8 cellular contexts compared by ENCODE assay signal in the genomic region with DNA sequence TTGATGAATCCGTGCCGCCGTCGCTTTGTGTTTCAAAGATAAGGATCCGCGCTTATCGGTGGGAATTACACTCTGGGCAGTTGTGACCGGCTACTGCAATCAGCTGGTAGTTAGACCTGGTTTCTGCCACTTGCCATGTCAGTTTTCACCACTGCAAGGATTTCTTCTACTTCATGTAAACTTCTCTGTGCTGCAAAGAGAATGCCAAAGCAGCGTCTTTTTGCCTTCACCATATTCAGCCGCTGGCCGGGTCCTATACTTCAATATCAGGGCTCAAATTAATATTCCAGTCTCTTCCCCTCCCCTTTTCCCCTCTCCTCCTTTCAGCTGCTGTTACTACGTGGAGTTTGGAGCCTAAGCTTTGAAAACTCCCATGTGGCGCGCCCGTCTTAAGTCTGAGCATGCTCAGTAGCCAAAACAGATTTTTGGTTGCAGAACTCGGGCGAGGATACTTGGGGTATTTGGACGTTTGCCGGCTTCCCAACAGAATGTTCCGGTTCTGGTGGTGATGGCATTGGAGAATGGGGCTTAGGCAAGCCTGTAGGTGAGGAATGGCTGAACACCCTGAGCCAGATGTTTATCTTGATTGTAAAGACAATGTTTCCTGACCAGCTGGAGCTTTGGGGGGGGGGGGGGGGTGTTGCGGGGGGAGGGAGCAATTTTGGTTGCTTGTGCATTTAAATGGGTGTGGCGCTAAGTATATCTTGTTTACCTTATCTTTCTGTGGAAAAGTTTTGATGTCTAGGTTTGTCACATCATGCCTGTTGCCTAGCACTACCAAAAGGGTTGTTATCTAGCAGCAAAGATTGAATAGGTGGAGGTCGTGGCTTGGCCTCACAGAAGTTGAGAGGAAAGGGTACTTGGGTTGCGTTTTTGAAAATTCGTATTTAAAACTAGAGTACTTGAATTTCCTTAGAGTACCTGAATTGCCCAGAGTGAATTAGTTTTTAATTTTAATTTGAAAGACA. TPM values are rescaled to one million over a fixed set of nuclear protein-coding genes. Genes with fewer than 3 reads are reported as not detected.
DNase-seq lines count a peak whose midpoint lies in the region; ATAC-seq and TF ChIP-seq lines count a peak whose summit lies in the region.

No MANE protein-coding gene starts in this region.

- no peaks in the 10 kb centered on the region for H3K36me3 ChIP-seq in parathyroid adenoma (ENCODE audit: control insufficient read depth, insufficient read depth, low read length)

- peak overlapping the region; percentile 85 for H3K27ac ChIP-seq in parathyroid adenoma

- H3K9ac ChIP-seq in parathyroid adenoma, result peak overlapping the region; percentile 84

- no peaks in the 10 kb centered on the region for H3K9me3 ChIP-seq in parathyroid adenoma (ENCODE audit: control insufficient read depth, low read length)

- peaks cover 41% of the 10 kb centered on the region for H3K79me2 ChIP-seq in parathyroid adenoma

- TF ChIP-seq CTCF in parathyroid adenoma (IDR thresholded peaks at IDR 0.05), result no peak

- peaks cover 4% of the 10 kb centered on the region for H3K4me1 ChIP-seq in parathyroid adenoma

- intact Hi-C loops in left ventricle myocardium superior (cut with micrococcal nuclease), result no loop called here

- H3K4me2 ChIP-seq in parathyroid adenoma (ENCODE audit: low read length), result peak overlapping the region; percentile 94

- peak overlapping the region; percentile 72 for H2AFZ ChIP-seq in parathyroid adenoma

- H3K27me3 ChIP-seq in parathyroid adenoma (ENCODE audit: control insufficient read depth, insufficient read depth, low read length), result no peaks in the 10 kb centered on the region

- DNase-seq in activated CD8-positive, alpha-beta memory T cell treated with anti-CD3 and anti-CD28 coated beads for 24 hours, result peak; percentile 64
- no peak for DNase-seq in activated CD8-positive, alpha-beta memory T cell treated with anti-CD3 and anti-CD28 coated beads, Interleukin-2, amount 50 U/mL, for 4 hours
- DNase-seq in NCI-H69 (lab: John Stamatoyannopoulos, UW) (peak; percentile 80), anterior cingulate cortex (lab: John Stamatoyannopoulos, UW) (peak in 40 of 58 donors; percentile 1 to 57 (median 21)), left ventricle myocardium superior (peak; percentile 38), NCI-H2107 (lab: John Stamatoyannopoulos, UW) (no peak)

- ATAC-seq in HG02852 (IDR thresholded peaks at IDR 0.05; ENCODE audit: unreplicated experiment) (peak; percentile 15), left ventricle myocardium superior (peak; percentile 41)

- H3K4me3 ChIP-seq in parathyroid adenoma (ENCODE audit: low read depth, low read length), result peak overlapping the region; percentile 89

RNA-seq across cellular contexts. Expression of a gene that starts 1.1 kb away (rescaled TPM):
- 41.7 TPM for total RNA-seq in left ventricle myocardium superior

RNA-seq across cellular contexts. Expression of a gene that starts 59.3 kb away (rescaled TPM):
- not detected for total RNA-seq in left ventricle myocardium superior

Comparison
In these comparisons a context has a peak if more than half of its experiments do, and no peak if none do; other contexts are left out.
1. DNase-seq: peak in activated CD8-positive, alpha-beta memory T cell treated with anti-CD3 and anti-CD28 coated beads for 24 hours (single experiment), NCI-H69 (single experiment), anterior cingulate cortex (40 of 58) and left ventricle myocardium superior (single experiment); none in activated CD8-positive, alpha-beta memory T cell treated with anti-CD3 and anti-CD28 coated beads, Interleukin-2, amount 50 U/mL, for 4 hours (single experiment) and NCI-H2107 (single experiment).